12 cellular contexts compared by ENCODE assay signal in the genomic region with DNA sequence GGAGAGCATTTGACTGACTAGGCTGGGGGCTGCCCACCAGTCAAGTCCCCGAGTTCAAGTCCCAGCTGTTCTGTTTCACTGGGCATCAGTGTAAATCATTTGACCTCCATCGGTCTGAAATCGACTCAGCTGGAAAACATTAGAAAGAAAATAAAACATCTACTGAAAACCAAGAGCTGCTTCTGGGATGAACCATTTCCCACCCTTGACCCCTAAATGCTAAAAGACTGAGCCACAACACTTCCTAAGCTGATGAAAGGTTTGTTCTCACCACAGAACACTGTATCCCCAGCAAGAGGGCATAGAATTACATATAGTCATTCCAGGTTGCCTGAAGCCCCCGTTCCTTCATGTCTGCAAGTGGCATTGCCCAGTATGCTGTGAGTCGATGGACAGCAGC.
DNase-seq lines count a peak whose midpoint lies in the region; ATAC-seq, FAIRE-seq and TF ChIP-seq lines count a peak whose summit lies in the region.
"Had no signal": no experiment of that assay in that cellular context is flagged by ENCODE, and none has a peak within 500 bp of the region (broad histone marks: within the 10 kb centered on the region; RNA-seq: fewer than 3 reads in every experiment).

No MANE protein-coding gene starts in this region.

- no peaks in the 10 kb centered on the region for H3K9me3 Mint-ChIP-seq in activated CD8-positive, alpha-beta memory T cell treated with anti-CD3 and anti-CD28 coated beads, Interleukin-2, amount 10 ng/mL, durations not matched to agents 7 days and 5 days (ENCODE audit: low read depth)
- H3K9me3 Mint-ChIP-seq in astrocyte (ENCODE audit: unreplicated experiment) = no peaks in the 10 kb centered on the region
- H3K9me3 Mint-ChIP-seq: stimulated activated naive CD8-positive, alpha-beta T cell treated with anti-CD3 and anti-CD28 coated beads, Interleukin-15, Interleukin-2, amounts not matched to agents 100 ng/mL and 50 ng/mL, for 24 hours had no signal

- H3K27me3 ChIP-seq in astrocyte (ENCODE audit: insufficient read depth, low read length) (no peaks in the 10 kb centered on the region), tibial artery (no peaks in the 10 kb centered on the region)

- H3K9ac ChIP-seq in astrocyte (ENCODE audit: low read length) = peak overlapping the region; percentile 48

- H3K36me3 ChIP-seq in astrocyte (ENCODE audit: insufficient read depth, low read length) (no peaks in the 10 kb centered on the region), tibial artery (no peaks in the 10 kb centered on the region)

- no peaks in the 10 kb centered on the region for H3K9me3 ChIP-seq in astrocyte (ENCODE audit: insufficient read depth, low read depth, low read length)
- no peaks in the 10 kb centered on the region for H3K9me3 ChIP-seq in tibial artery

- no peak for DNase-seq in activated CD8-positive, alpha-beta memory T cell treated with anti-CD3 and anti-CD28 coated beads, Interleukin-2, amount 10 ng/mL, durations not matched to agents 7 days and 5 days
- no peak for DNase-seq in activated CD8-positive, alpha-beta memory T cell treated with anti-CD3 and anti-CD28 coated beads for 24 hours
- DNase-seq in astrocyte (ENCODE audit: low read depth) (peak; percentile 83), kidney glomerular epithelial cell (lab: John Stamatoyannopoulos, UW) (peak; percentile 72), tibial artery (no peak), medulla oblongata (ENCODE audit: extremely low spot score) (no peak), ecto neural progenitor cell (ENCODE audit: low spot score) (no peak)
- DNase-seq: ACHN, cerebellar nuclear complex, NCI-H524 treated with DMSO at 0.1 percent for 48 hours had no signal

- no peak for FAIRE-seq in astrocyte (lab: Jason Lieb, UNC)

- H3K27me3 Mint-ChIP-seq in activated CD8-positive, alpha-beta memory T cell treated with anti-CD3 and anti-CD28 coated beads, Interleukin-2, amount 10 ng/mL, durations not matched to agents 7 days and 5 days = no peaks in the 10 kb centered on the region
- peaks cover 1% of the 10 kb centered on the region for H3K27me3 Mint-ChIP-seq in astrocyte (ENCODE audit: low read depth, unreplicated experiment)
- H3K27me3 Mint-ChIP-seq: stimulated activated naive CD8-positive, alpha-beta T cell treated with anti-CD3 and anti-CD28 coated beads, Interleukin-15, Interleukin-2, amounts not matched to agents 100 ng/mL and 50 ng/mL, for 24 hours had no signal

- H3K4me2 ChIP-seq in astrocyte (ENCODE audit: low read length) = peak overlapping the region; percentile 55

- no peaks in the 10 kb centered on the region for H3K79me2 ChIP-seq in astrocyte (ENCODE audit: insufficient read depth, low read length)

- intact Hi-C loops in tibial artery (cut with DNase I; ENCODE audit: low total_unique reads) = loop anchor here (5.0 to 10.0 kb wide), 2 partner anchors 352 to 444 kb away; no protein-coding TSS in a partner anchor

- no peak for TF ChIP-seq CTCF in astrocyte (IDR thresholded peaks at IDR 0.05; ENCODE audit: insufficient read depth, low read depth, low read length)
- no peak for TF ChIP-seq CTCF in tibial artery (IDR thresholded peaks at IDR 0.05)

- H3K4me3 Mint-ChIP-seq in activated CD8-positive, alpha-beta memory T cell treated with anti-CD3 and anti-CD28 coated beads, Interleukin-2, amount 10 ng/mL, durations not matched to agents 7 days and 5 days = no peak overlapping the region
- H3K4me3 Mint-ChIP-seq in astrocyte (ENCODE audit: unreplicated experiment) = no peak overlapping the region
- H3K4me3 Mint-ChIP-seq: stimulated activated naive CD8-positive, alpha-beta T cell treated with anti-CD3 and anti-CD28 coated beads, Interleukin-15, Interleukin-2, amounts not matched to agents 100 ng/mL and 50 ng/mL, for 24 hours had no signal

- peaks cover 87% of the 10 kb centered on the region for H3K4me1 Mint-ChIP-seq in activated CD8-positive, alpha-beta memory T cell treated with anti-CD3 and anti-CD28 coated beads, Interleukin-2, amount 10 ng/mL, durations not matched to agents 7 days and 5 days
- H3K4me1 Mint-ChIP-seq in astrocyte (ENCODE audit: low read depth, unreplicated experiment) = peaks cover 29% of the 10 kb centered on the region

- CTCF ChIA-PET in activated CD8-positive, alpha-beta memory T cell treated with anti-CD3 and anti-CD28 coated beads, Interleukin-2, amount 10 ng/mL, durations not matched to agents 7 days and 5 days (lab: Charles Lee) = interaction anchor here (0.8 to 1.8 kb wide), 11 partner anchors 14 to 353 kb away, joined by 3 to 12 read pairs (median 5); no protein-coding TSS in a partner anchor

- H3K27ac Mint-ChIP-seq in activated CD8-positive, alpha-beta memory T cell treated with anti-CD3 and anti-CD28 coated beads, Interleukin-2, amount 10 ng/mL, durations not matched to agents 7 days and 5 days = peak overlapping the region; percentile 33
- peak overlapping the region; percentile 12 for H3K27ac Mint-ChIP-seq in astrocyte (ENCODE audit: unreplicated experiment)
- H3K27ac Mint-ChIP-seq: stimulated activated naive CD8-positive, alpha-beta T cell treated with anti-CD3 and anti-CD28 coated beads, Interleukin-15, Interleukin-2, amounts not matched to agents 100 ng/mL and 50 ng/mL, for 24 hours had no signal

- H3K36me3 Mint-ChIP-seq in activated CD8-positive, alpha-beta memory T cell treated with anti-CD3 and anti-CD28 coated beads, Interleukin-2, amount 10 ng/mL, durations not matched to agents 7 days and 5 days = peaks cover 21% of the 10 kb centered on the region
- peaks cover under 1% of the 10 kb centered on the region for H3K36me3 Mint-ChIP-seq in astrocyte (ENCODE audit: low read depth, unreplicated experiment)

- no peak overlapping the region for H2AFZ ChIP-seq in astrocyte (ENCODE audit: low read depth, low read length)

- no peak for ATAC-seq in activated CD8-positive, alpha-beta memory T cell treated with anti-CD3 and anti-CD28 coated beads, Interleukin-2, amount 10 ng/mL, durations not matched to agents 7 days and 5 days
- ATAC-seq in GM18511 (IDR thresholded peaks at IDR 0.05; ENCODE audit: unreplicated experiment) = no peak

- H4K20me1 ChIP-seq in astrocyte (ENCODE audit: insufficient read depth, low read length) = no peaks in the 10 kb centered on the region

- H3K4me3 ChIP-seq in astrocyte (ENCODE audit: insufficient read depth, low read depth, low read length) (no peak overlapping the region), tibial artery (no peak overlapping the region)

- H3K27ac ChIP-seq in astrocyte (ENCODE audit: low read depth, low read length) (peak overlapping the region; percentile 75), tibial artery (peak overlapping the region; percentile 48 to 58)

- H3K4me1 ChIP-seq in astrocyte (ENCODE audit: insufficient read depth, low read length) = peaks cover 36% of the 10 kb centered on the region
- peaks cover 0 to 29% (median 10%) of the 10 kb centered on the region in 4 donors for H3K4me1 ChIP-seq in tibial artery

Comparison
In these comparisons a context has a peak if more than half of its experiments do, and no peak if none do; other contexts are left out.
1. DNase-seq: peak in astrocyte (single experiment) and kidney glomerular epithelial cell (single experiment); none in activated CD8-positive, alpha-beta memory T cell treated with anti-CD3 and anti-CD28 coated beads, Interleukin-2, amount 10 ng/mL, durations not matched to agents 7 days and 5 days (single experiment), activated CD8-positive, alpha-beta memory T cell treated with anti-CD3 and anti-CD28 coated beads for 24 hours (single experiment), tibial artery (0 of 2), medulla oblongata (single experiment) and ecto neural progenitor cell (single experiment).